8 cellular contexts compared by ENCODE assay signal in genomic region chr6:76861403-76861802, GRCh38.
DNase-seq lines count a peak whose midpoint lies in the region; ATAC-seq, FAIRE-seq and TF ChIP-seq lines count a peak whose summit lies in the region.
"Had no signal": no experiment of that assay in that cellular context is flagged by ENCODE, and none has a peak within 500 bp of the region (broad histone marks: within the 10 kb centered on the region; RNA-seq: fewer than 3 reads in every experiment).

No MANE protein-coding gene starts in this region.

- H2AFZ ChIP-seq in HCT116 (ENCODE audit: low read depth, low read length, poor library complexity, severe bottlenecking): no peak overlapping the region
- H2AFZ ChIP-seq in OCI-LY1 (ENCODE audit: low read length): no peak overlapping the region

- POLR2A ChIA-PET in HCT116 (lab: Charles Lee): no interaction called here

- FAIRE-seq in GM19239 (lab: Jason Lieb, UNC): no peak

- H3F3A ChIP-seq in OCI-LY1 (ENCODE audit: insufficient read depth, low read length): no peaks in the 10 kb centered on the region

- TF ChIP-seq RAD21 in HCT116 (IDR thresholded peaks at IDR 0.05; ENCODE audit: low read depth): peak; percentile 27

- TF ChIP-seq CTCF in HCT116 (IDR thresholded peaks at IDR 0.05 in 2 of 3, conservative IDR thresholded peaks at IDR 0.05 in 1 of 3; ENCODE audit: borderline replicate concordance in 1 of 3, insufficient read depth in 1 of 3, low read depth in 2 of 3, low read length in 2 of 3) (peak; percentile 15 to 48 (median 40); a peak in 3 of 6 replicates), OCI-LY1 (IDR thresholded peaks at IDR 0.05; ENCODE audit: low read length) (peak; percentile 54; the same call in 1 of the 2 replicates)

- CTCF ChIA-PET in HCT116 (lab: Charles Lee): interaction anchor here (0.7 to 1.7 kb wide), 8 partner anchors 8 to 596 kb away, joined by 3 to 8 read pairs (median 4); no protein-coding TSS in a partner anchor

- no TSS peak for BruUV-seq in HCT116 (replicated peaks; lab: Mats Ljungman, UMichigan)

- H3K4me1 ChIP-seq in HCT116 (ENCODE audit: control insufficient read depth in 1 of 2, insufficient read depth in 2 of 2, low read length in 2 of 2) (no peaks in the 10 kb centered on the region), OCI-LY1 (ENCODE audit: insufficient read depth, low read length, severe bottlenecking) (no peaks in the 10 kb centered on the region)

- H3K36me3 ChIP-seq in HCT116 (ENCODE audit: control insufficient read depth in 1 of 2, insufficient read depth in 2 of 2, low read length in 2 of 2) (no peaks in the 10 kb centered on the region), OCI-LY1 (ENCODE audit: insufficient read depth, low read length) (no peaks in the 10 kb centered on the region)

- intact Hi-C loops in HCT116 (cut with micrococcal nuclease): loop anchor here (5.0 to 10.0 kb wide), 2 partner anchors 154 to 927 kb away; no protein-coding TSS in a partner anchor

- no peaks in the 10 kb centered on the region for H3K79me2 ChIP-seq in HCT116 (ENCODE audit: insufficient read depth, low read length)
- H3K79me2 ChIP-seq in OCI-LY1 (ENCODE audit: insufficient read depth, low read length): no peaks in the 10 kb centered on the region

- no peak for TF ChIP-seq POLR2A in HCT116 (IDR thresholded peaks at IDR 0.05; ENCODE audit: borderline replicate concordance, extremely low read depth, insufficient read depth, insufficient read length)

- H4K20me1 ChIP-seq in HCT116 (ENCODE audit: insufficient read depth) (no peaks in the 10 kb centered on the region), OCI-LY1 (ENCODE audit: insufficient read depth, low read length) (no peaks in the 10 kb centered on the region)

- H3K27ac ChIP-seq in HCT116 (ENCODE audit: low read depth, low read length) (no peak overlapping the region), OCI-LY1 (ENCODE audit: low read depth, low read length, poor library complexity, severe bottlenecking) (no peak overlapping the region)
- H3K27ac ChIP-seq: SK-N-MC had no signal

- H3K9me3 ChIP-seq in HCT116 (ENCODE audit: control insufficient read depth in 1 of 2, insufficient read depth in 1 of 2, low read depth in 1 of 2, low read length in 2 of 2): no peaks in the 10 kb centered on the region
- no peaks in the 10 kb centered on the region for H3K9me3 ChIP-seq in OCI-LY1 (ENCODE audit: low read length)

- RAD21 ChIA-PET in HCT116 (lab: Charles Lee; ENCODE audit: low non-redundant PET in 1 of 2, low total read pairs in 2 of 2, uncharacterized antibody in 2 of 2, unreplicated experiment in 2 of 2): no interaction called here

- DNase-seq in HCT116 (ENCODE audit: low read depth, low spot score) (peak; percentile 7), iPS-NIHi7 (ENCODE audit: extremely low spot score) (peak; percentile 45), GM19239 (ENCODE audit: insufficient read length, low spot score) (no peak), NCI-H2171 (lab: John Stamatoyannopoulos, UW) (no peak)
- no peak for DNase-seq in activated CD8-positive, alpha-beta memory T cell treated with anti-CD3 and anti-CD28 coated beads, Interleukin-2, amount 50 U/mL, for 48 hours

- H3K27me3 ChIP-seq in HCT116 (ENCODE audit: insufficient read depth, low read length) (no peaks in the 10 kb centered on the region), OCI-LY1 (ENCODE audit: insufficient read depth, low read length) (no peaks in the 10 kb centered on the region)

- H3K9ac ChIP-seq in HCT116 (ENCODE audit: low read length) (no peak overlapping the region), OCI-LY1 (ENCODE audit: low read length) (no peak overlapping the region)

- H3K9me2 ChIP-seq in HCT116 (ENCODE audit: insufficient read depth) (no peaks in the 10 kb centered on the region), OCI-LY1 (ENCODE audit: low read depth, low read length) (no peaks in the 10 kb centered on the region)

- H3K4me3 ChIP-seq in HCT116 (replicated peaks in 1 of 2; ENCODE audit: low read depth in 1 of 2, low read length in 2 of 2): no peak overlapping the region
- no peak overlapping the region for H3K4me3 ChIP-seq in OCI-LY1 (ENCODE audit: low read depth, low read length, poor library complexity, severe bottlenecking)
- H3K4me3 ChIP-seq: SK-N-MC had no signal

- H3K4me2 ChIP-seq in HCT116 (ENCODE audit: low read length) (no peak overlapping the region), OCI-LY1 (ENCODE audit: low read length) (no peak overlapping the region)

- ATAC-seq in GM18511 (IDR thresholded peaks at IDR 0.05; ENCODE audit: unreplicated experiment): peak; percentile 80
- peak; percentile 85 for ATAC-seq in HCT116

TF ChIP-seq in HCT116, 20 proteins besides CTCF, POLR2A, EP300 and RAD21:
- no peak for TF ChIP-seq ATF3 (IDR thresholded peaks at IDR 0.05)
- no peak for TF ChIP-seq SP1 (IDR thresholded peaks at IDR 0.05; ENCODE audit: low read depth)
- no peak for TF ChIP-seq REST (IDR thresholded peaks at IDR 0.05; ENCODE audit: low read depth)
- TF ChIP-seq EZH2 (IDR thresholded peaks at IDR 0.05): no peak
- no peak for TF ChIP-seq CBX3 (IDR thresholded peaks at IDR 0.05; ENCODE audit: low read depth)
- TF ChIP-seq ELF1 (IDR thresholded peaks at IDR 0.05; ENCODE audit: borderline replicate concordance, low read depth): no peak
- no peak for TF ChIP-seq POLR2AphosphoS5 (IDR thresholded peaks at IDR 0.05; ENCODE audit: low read depth, low read length)
- no peak for TF ChIP-seq MAX (IDR thresholded peaks at IDR 0.05)
- TF ChIP-seq YY1 (IDR thresholded peaks at IDR 0.05; ENCODE audit: extremely low read depth, insufficient replicate concordance, low read depth, low read length): no peak
- no peak for TF ChIP-seq CEBPB (IDR thresholded peaks at IDR 0.05; ENCODE audit: low read depth)
- no peak for TF ChIP-seq ZBTB33 (IDR thresholded peaks at IDR 0.05; ENCODE audit: extremely low read depth, insufficient replicate concordance, low read length)
- no peak for TF ChIP-seq JUND (IDR thresholded peaks at IDR 0.05)
- no peak for TF ChIP-seq EGR1 (IDR thresholded peaks at IDR 0.05; ENCODE audit: low read depth)
- TF ChIP-seq SIN3A (IDR thresholded peaks at IDR 0.05; ENCODE audit: low read depth): no peak
- TF ChIP-seq ZNF274 (IDR thresholded peaks at IDR 0.05; ENCODE audit: low read depth, low read length): no peak
- TF ChIP-seq TCF7L2 (IDR thresholded peaks at IDR 0.05; ENCODE audit: borderline replicate concordance, extremely low read depth, insufficient read depth, insufficient read length): no peak
- no peak for TF ChIP-seq SRF (IDR thresholded peaks at IDR 0.05; ENCODE audit: low read depth)

Comparison
In these comparisons a context has a peak if more than half of its experiments do, and no peak if none do; other contexts are left out.
1. DNase-seq: peak in HCT116 (single experiment) and iPS-NIHi7 (single experiment); none in GM19239 (single experiment), activated CD8-positive, alpha-beta memory T cell treated with anti-CD3 and anti-CD28 coated beads, Interleukin-2, amount 50 U/mL, for 48 hours (single experiment) and NCI-H2171 (single experiment).